11 cellular contexts compared by ENCODE assay signal in the genomic region with DNA sequence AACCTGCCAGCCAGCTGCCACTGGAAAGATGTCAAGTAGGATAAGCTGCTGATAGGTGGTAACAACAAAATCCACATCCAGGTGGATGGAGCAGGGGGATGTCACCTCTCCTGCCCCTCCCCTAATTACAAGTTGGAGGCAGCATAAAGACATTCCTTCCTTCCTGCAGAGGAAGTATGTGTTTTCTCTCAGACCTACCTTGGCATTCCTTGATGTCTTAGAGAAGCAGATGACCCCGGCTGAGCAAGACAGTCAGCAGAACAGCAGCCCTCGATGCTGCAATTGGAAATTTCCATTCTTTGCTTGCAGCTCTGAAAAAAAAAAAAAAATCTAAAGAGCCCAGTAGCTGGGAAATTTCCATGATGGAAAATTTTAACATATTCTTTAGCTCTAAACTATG.
A peak's percentile ranks its signal among the peaks of the same experiment; 100 is the strongest.
DNase-seq lines count a peak whose midpoint lies in the region; ATAC-seq and TF ChIP-seq lines count a peak whose summit lies in the region.
"Had no signal": no experiment of that assay in that cellular context is flagged by ENCODE, and none has a peak within 500 bp of the region (broad histone marks: within the 10 kb centered on the region; RNA-seq: fewer than 3 reads in every experiment).

No MANE protein-coding gene starts in this region.

- in situ Hi-C loops in Caki2 (cut with HindIII; ENCODE audit: low pct_unique_long_range_greater_than_20kb, low sequenced_read_pairs) = no loop called here

- peaks cover 18% of the 10 kb centered on the region for H3K4me1 ChIP-seq in HUES64 (ENCODE audit: insufficient read depth, low read length)

- no peaks in the 10 kb centered on the region for H3K36me3 ChIP-seq in HUES64 (ENCODE audit: insufficient read depth, low read length)
- H3K36me3 ChIP-seq: MG63 had no signal

- peak; percentile 65 for DNase-seq in Caki2 (ENCODE audit: low read depth)
- peak; percentile 69 for DNase-seq in choroid plexus epithelial cell (ENCODE audit: low read depth)
- peak; percentile 52 for DNase-seq in middle frontal gyrus (ENCODE audit: extremely low spot score, low spot score)
- no peak for DNase-seq in activated effector memory CD4-positive, alpha-beta T cell treated with Interleukin-2 at 50 U/mL for 16 hours
- DNase-seq in NCI-H2196 treated with DMSO at 0.1 percent for 48 hours (lab: John Stamatoyannopoulos, UW; ENCODE audit: unreplicated experiment) = no peak
- no peak for DNase-seq in stimulated activated CD4-positive, alpha-beta T cell treated with anti-CD3 and anti-CD28 coated beads, Interleukin-4, amount 100 ng/mL, for 4 hours
- DNase-seq: activated CD4-positive, alpha-beta T cell treated with anti-CD3 and anti-CD28 coated beads, Interleukin-2, amount 50 U/mL, for 48 hours; aorta; MG63 had no signal

- no peaks in the 10 kb centered on the region; the same call in 1 of the 2 replicates for H3K9me3 ChIP-seq in HUES64 (ENCODE audit: insufficient read depth, low read depth, low read length)

- TF ChIP-seq CTCF in choroid plexus epithelial cell (conservative IDR thresholded peaks at IDR 0.05; ENCODE audit: low read depth, low read length) = no peak

- peak overlapping the region; percentile 77; the same call in 1 of the 2 replicates for H3K27ac ChIP-seq in HUES64 (ENCODE audit: low read depth, low read length)

- H3K4me3 ChIP-seq in HUES64 (ENCODE audit: low read length) (no peak overlapping the region), choroid plexus epithelial cell (ENCODE audit: low read depth, low read length) (no peak overlapping the region)
- H3K4me3 ChIP-seq: MG63 had no signal

- H3K27me3 ChIP-seq in HUES64 (ENCODE audit: insufficient read depth, low read length) = no peaks in the 10 kb centered on the region
- H3K27me3 ChIP-seq: MG63 had no signal

- WGBS in HUES64 = 26% methylated on average over 2 of the region's 2 CpGs

- H3K9ac ChIP-seq in HUES64 (ENCODE audit: low read depth, low read length) = no peak overlapping the region; the same call in 1 of the 2 replicates

- no peak for ATAC-seq in HG03039 (IDR thresholded peaks at IDR 0.05; ENCODE audit: unreplicated experiment)

Comparison
In these comparisons a context has a peak if more than half of its experiments do, and no peak if none do; other contexts are left out.
1. DNase-seq: peak in Caki2 (single experiment), choroid plexus epithelial cell (single experiment) and middle frontal gyrus (single experiment); none in activated effector memory CD4-positive, alpha-beta T cell treated with Interleukin-2 at 50 U/mL for 16 hours (single experiment), NCI-H2196 treated with DMSO at 0.1 percent for 48 hours (single experiment) and stimulated activated CD4-positive, alpha-beta T cell treated with anti-CD3 and anti-CD28 coated beads, Interleukin-4, amount 100 ng/mL, for 4 hours (0 of 2).